Comparison of ENCODE assay signal across 1 cellular context in the genomic region with DNA sequence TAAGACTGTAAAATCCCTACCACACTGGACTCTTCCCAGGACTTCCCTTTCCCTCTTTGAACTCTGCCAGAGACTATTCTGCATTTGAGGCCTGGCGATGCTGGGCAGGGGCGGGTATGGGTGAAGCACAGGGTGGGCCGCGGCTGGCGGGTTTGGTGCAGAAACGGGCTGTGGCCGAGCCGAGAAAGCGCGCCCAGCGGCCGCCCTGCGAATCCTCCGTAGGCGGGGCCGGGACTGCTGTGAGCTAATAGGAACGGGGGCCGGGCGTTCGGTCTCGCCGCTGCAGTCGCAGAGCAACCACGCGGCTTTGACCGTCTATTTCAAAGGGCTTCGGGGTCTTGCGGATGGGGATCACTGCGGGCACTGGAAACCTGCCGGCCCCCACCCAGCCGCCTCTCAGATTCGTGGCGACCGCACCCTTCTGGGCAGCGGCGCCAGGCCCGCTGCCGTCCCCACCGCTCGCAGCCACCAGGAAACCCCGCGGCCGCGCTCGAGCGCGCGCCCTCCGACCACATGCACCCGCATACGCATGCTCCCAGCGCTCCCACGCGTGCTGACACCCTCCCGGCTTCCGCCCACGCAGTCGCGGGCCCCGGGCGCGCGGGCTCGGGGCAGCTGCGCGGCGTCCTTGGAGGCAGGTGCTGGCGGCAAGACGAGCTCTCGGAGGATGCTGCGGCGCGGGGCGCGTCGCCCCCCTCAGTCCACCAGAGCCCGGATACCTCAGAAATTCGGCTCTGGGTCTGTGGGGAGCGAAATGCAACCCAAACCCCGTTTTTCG.
TF ChIP-seq lines count a peak whose summit lies in the region.

No MANE protein-coding gene starts in this region.

TF ChIP-seq in K562, 482 proteins besides CTCF, POLR2A, EP300 and RAD21 (continued from another document and continues in another):
- peak; percentile 58; the same call in 1 of the 2 replicates for TF ChIP-seq PML (IDR thresholded peaks at IDR 0.05; ENCODE audit: low read length)
- TF ChIP-seq BRCA1 (IDR thresholded peaks at IDR 0.05): no peak
- no peak for TF ChIP-seq BRCA1 (CRISPR knock-in tag; IDR thresholded peaks at IDR 0.05)
- TF ChIP-seq, protein P1, sequence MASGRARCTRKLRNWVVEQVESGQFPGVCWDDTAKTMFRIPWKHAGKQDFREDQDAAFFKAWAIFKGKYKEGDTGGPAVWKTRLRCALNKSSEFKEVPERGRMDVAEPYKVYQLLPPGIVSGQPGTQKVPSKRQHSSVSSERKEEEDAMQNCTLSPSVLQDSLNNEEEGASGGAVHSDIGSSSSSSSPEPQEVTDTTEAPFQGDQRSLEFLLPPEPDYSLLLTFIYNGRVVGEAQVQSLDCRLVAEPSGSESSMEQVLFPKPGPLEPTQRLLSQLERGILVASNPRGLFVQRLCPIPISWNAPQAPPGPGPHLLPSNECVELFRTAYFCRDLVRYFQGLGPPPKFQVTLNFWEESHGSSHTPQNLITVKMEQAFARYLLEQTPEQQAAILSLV (tag; IDR thresholded peaks at IDR 0.05): no peak; the same call in 1 of the 2 replicates
- TF ChIP-seq SUPT5H (IDR thresholded peaks at IDR 0.05): peak; percentile 69
- TF ChIP-seq, protein P2, sequence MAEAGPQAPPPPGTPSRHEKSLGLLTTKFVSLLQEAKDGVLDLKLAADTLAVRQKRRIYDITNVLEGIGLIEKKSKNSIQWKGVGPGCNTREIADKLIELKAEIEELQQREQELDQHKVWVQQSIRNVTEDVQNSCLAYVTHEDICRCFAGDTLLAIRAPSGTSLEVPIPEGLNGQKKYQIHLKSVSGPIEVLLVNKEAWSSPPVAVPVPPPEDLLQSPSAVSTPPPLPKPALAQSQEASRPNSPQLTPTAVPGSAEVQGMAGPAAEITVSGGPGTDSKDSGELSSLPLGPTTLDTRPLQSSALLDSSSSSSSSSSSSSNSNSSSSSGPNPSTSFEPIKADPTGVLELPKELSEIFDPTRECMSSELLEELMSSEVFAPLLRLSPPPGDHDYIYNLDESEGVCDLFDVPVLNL (CRISPR knock-in tag; IDR thresholded peaks at IDR 0.05; ENCODE audit: low read depth): no peak
- TF ChIP-seq, protein P3, sequence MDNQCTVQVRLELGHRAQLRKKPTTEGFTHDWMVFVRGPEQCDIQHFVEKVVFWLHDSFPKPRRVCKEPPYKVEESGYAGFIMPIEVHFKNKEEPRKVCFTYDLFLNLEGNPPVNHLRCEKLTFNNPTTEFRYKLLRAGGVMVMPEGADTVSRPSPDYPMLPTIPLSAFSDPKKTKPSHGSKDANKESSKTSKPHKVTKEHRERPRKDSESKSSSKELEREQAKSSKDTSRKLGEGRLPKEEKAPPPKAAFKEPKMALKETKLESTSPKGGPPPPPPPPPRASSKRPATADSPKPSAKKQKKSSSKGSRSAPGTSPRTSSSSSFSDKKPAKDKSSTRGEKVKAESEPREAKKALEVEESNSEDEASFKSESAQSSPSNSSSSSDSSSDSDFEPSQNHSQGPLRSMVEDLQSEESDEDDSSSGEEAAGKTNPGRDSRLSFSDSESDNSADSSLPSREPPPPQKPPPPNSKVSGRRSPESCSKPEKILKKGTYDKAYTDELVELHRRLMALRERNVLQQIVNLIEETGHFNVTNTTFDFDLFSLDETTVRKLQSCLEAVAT (IDR thresholded peaks at IDR 0.05): no peak
- no peak for TF ChIP-seq ZFP91 (CRISPR knock-in tag; IDR thresholded peaks at IDR 0.05)
- no peak for TF ChIP-seq CSDE1 (IDR thresholded peaks at IDR 0.05)
- TF ChIP-seq ZBTB5 (IDR thresholded peaks at IDR 0.05): no peak
- TF ChIP-seq BCOR (IDR thresholded peaks at IDR 0.05): 0 out of 2 replicates have a peak, but pooled peaks have one; percentile 11
- no peak for TF ChIP-seq ETV6 (IDR thresholded peaks at IDR 0.05; ENCODE audit: borderline replicate concordance in 1 of 2, low read depth in 2 of 2, low read length in 1 of 2)
- TF ChIP-seq ETV6 (CRISPR knock-in tag; IDR thresholded peaks at IDR 0.05; ENCODE audit: borderline replicate concordance): peak; percentile 16; the same call in 1 of the 2 replicates
- TF ChIP-seq, protein P4, sequence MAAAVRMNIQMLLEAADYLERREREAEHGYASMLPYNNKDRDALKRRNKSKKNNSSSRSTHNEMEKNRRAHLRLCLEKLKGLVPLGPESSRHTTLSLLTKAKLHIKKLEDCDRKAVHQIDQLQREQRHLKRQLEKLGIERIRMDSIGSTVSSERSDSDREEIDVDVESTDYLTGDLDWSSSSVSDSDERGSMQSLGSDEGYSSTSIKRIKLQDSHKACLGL (CRISPR knock-in tag; IDR thresholded peaks at IDR 0.05; ENCODE audit: borderline replicate concordance, poor library complexity, severe bottlenecking): no peak
- 0 out of 4 replicates have a peak, but pooled peaks of 1 of the 2 experiments have one; percentile 31 for TF ChIP-seq SIN3A (IDR thresholded peaks at IDR 0.05; ENCODE audit: borderline replicate concordance in 2 of 2, control insufficient read depth in 1 of 2, low read depth in 2 of 2, low read length in 2 of 2)
- TF ChIP-seq POLR2H (tag; IDR thresholded peaks at IDR 0.05; ENCODE audit: low read depth): no peak
- TF ChIP-seq ZNF24 (IDR thresholded peaks at IDR 0.05): no peak
- peak in 2 of 3 experiments; percentile 6 to 62 for TF ChIP-seq YY1 (IDR thresholded peaks at IDR 0.05; ENCODE audit: borderline replicate concordance in 1 of 3, control insufficient read depth in 1 of 3, extremely low read depth in 1 of 3, insufficient read depth in 3 of 3, insufficient read length in 1 of 3, insufficient replicate concordance in 2 of 3, low read depth in 1 of 3, low read length in 2 of 3)
- no peak for TF ChIP-seq NONO (IDR thresholded peaks at IDR 0.05; ENCODE audit: low read depth in 2 of 2, low read length in 1 of 2)
- peak; percentile 69 for TF ChIP-seq CXXC5 (CRISPR knock-in tag; IDR thresholded peaks at IDR 0.05)
- TF ChIP-seq, protein P5, sequence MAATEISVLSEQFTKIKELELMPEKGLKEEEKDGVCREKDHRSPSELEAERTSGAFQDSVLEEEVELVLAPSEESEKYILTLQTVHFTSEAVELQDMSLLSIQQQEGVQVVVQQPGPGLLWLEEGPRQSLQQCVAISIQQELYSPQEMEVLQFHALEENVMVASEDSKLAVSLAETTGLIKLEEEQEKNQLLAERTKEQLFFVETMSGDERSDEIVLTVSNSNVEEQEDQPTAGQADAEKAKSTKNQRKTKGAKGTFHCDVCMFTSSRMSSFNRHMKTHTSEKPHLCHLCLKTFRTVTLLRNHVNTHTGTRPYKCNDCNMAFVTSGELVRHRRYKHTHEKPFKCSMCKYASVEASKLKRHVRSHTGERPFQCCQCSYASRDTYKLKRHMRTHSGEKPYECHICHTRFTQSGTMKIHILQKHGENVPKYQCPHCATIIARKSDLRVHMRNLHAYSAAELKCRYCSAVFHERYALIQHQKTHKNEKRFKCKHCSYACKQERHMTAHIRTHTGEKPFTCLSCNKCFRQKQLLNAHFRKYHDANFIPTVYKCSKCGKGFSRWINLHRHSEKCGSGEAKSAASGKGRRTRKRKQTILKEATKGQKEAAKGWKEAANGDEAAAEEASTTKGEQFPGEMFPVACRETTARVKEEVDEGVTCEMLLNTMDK (IDR thresholded peaks at IDR 0.05; ENCODE audit: borderline replicate concordance, insufficient read depth, low read depth, low read length, poor library complexity, severe bottlenecking): peak; percentile 76
- no peak for TF ChIP-seq SREBF1 (IDR thresholded peaks at IDR 0.05; ENCODE audit: borderline replicate concordance, low read depth, low read length)
- TF ChIP-seq, protein P6, sequence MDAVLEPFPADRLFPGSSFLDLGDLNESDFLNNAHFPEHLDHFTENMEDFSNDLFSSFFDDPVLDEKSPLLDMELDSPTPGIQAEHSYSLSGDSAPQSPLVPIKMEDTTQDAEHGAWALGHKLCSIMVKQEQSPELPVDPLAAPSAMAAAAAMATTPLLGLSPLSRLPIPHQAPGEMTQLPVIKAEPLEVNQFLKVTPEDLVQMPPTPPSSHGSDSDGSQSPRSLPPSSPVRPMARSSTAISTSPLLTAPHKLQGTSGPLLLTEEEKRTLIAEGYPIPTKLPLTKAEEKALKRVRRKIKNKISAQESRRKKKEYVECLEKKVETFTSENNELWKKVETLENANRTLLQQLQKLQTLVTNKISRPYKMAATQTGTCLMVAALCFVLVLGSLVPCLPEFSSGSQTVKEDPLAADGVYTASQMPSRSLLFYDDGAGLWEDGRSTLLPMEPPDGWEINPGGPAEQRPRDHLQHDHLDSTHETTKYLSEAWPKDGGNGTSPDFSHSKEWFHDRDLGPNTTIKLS (IDR thresholded peaks at IDR 0.05; ENCODE audit: borderline replicate concordance, low read depth): peak; percentile 36; the same call in 1 of the 2 replicates
- no peak for TF ChIP-seq ZNF699 (CRISPR knock-in tag; IDR thresholded peaks at IDR 0.05; ENCODE audit: insufficient replicate concordance)
- peak; percentile 84; the same call in 1 of the 2 replicates for TF ChIP-seq EP400 (IDR thresholded peaks at IDR 0.05)
- TF ChIP-seq, protein P7, sequence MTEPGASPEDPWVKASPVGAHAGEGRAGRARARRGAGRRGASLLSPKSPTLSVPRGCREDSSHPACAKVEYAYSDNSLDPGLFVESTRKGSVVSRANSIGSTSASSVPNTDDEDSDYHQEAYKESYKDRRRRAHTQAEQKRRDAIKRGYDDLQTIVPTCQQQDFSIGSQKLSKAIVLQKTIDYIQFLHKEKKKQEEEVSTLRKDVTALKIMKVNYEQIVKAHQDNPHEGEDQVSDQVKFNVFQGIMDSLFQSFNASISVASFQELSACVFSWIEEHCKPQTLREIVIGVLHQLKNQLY (CRISPR knock-in tag; conservative IDR thresholded peaks at IDR 0.05): no peak
- no peak for TF ChIP-seq POLR2AphosphoS2 (IDR thresholded peaks at IDR 0.05; ENCODE audit: low read length)
- no peak for TF ChIP-seq CUX1 (CRISPR knock-in tag; IDR thresholded peaks at IDR 0.05)
- TF ChIP-seq NCOA4 (IDR thresholded peaks at IDR 0.05; ENCODE audit: partially characterized antibody): no peak
- TF ChIP-seq NFYB (IDR thresholded peaks at IDR 0.05; ENCODE audit: extremely low read depth, insufficient read length): no peak
- TF ChIP-seq SFPQ (IDR thresholded peaks at IDR 0.05; ENCODE audit: low read depth, low read length): no peak
- no peak for TF ChIP-seq PRMT5 (CRISPR knock-in tag; IDR thresholded peaks at IDR 0.05)
